Comparison of ENCODE assay signal across 1 cellular context in the genomic region with DNA sequence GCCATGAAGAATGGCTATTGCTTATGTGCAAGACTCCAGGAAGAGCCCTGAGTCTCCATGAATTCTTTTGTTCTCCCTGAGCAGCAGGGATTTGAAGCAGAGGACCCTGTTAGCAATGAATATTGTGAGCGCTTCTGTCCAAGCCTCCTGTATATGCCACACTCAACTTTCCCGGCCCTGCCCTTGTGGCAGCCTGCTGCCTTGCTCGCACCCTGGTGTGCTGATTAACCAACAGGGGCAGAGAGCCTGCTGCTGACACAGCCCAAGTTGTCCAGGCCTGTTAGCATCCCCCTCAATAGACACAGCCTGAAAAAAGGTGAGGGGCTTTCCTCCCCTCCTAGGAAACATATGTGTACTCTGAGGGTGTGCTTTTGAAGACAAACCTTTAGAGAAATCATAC.
TF ChIP-seq lines count a peak whose summit lies in the region.

No MANE protein-coding gene starts in this region.

TF ChIP-seq in GM12878, 131 proteins besides CTCF, POLR2A, EP300 and RAD21 (continued from another document):
- TF ChIP-seq MLLT1 (IDR thresholded peaks at IDR 0.05) (no peak), GATAD2B (conservative IDR thresholded peaks at IDR 0.05; ENCODE audit: low read depth) (no peak), ZNF384 (IDR thresholded peaks at IDR 0.05; ENCODE audit: borderline replicate concordance, low read depth, low read length) (no peak), ZZZ3 (IDR thresholded peaks at IDR 0.05; ENCODE audit: control insufficient read depth, insufficient read length, low read depth) (no peak), ATF2 (IDR thresholded peaks at IDR 0.05; ENCODE audit: low read length) (no peak), ASH2L (IDR thresholded peaks at IDR 0.05; ENCODE audit: borderline replicate concordance, low read depth) (no peak), JUNB (IDR thresholded peaks at IDR 0.05) (no peak), WRNIP1 (IDR thresholded peaks at IDR 0.05; ENCODE audit: borderline replicate concordance, low read depth, low read length) (no peak), PRDM15 (CRISPR knock-in tag; IDR thresholded peaks at IDR 0.05) (no peak), TCF12 (IDR thresholded peaks at IDR 0.05; ENCODE audit: low read depth, low read length) (no peak), PAX5 (IDR thresholded peaks at IDR 0.05; ENCODE audit: borderline replicate concordance, low read depth, low read length) (no peak)
